ENCODE assay signal across 10 cellular contexts in genomic region chr4:73221734-73222133, GRCh38. TPM values are rescaled to one million over a fixed set of nuclear protein-coding genes. Genes with fewer than 3 reads are reported as not detected.
DNase-seq lines count a peak whose midpoint lies in the region; ATAC-seq and TF ChIP-seq lines count a peak whose summit lies in the region.
"Had no signal": no experiment of that assay in that cellular context is flagged by ENCODE, and none has a peak within 500 bp of the region (broad histone marks: within the 10 kb centered on the region; RNA-seq: fewer than 3 reads in every experiment).

No MANE protein-coding gene starts in this region.

- H3K27me3 ChIP-seq in GM23248 (replicated peaks; ENCODE audit: insufficient read depth): no peaks in the 10 kb centered on the region
- no peaks in the 10 kb centered on the region for H3K27me3 ChIP-seq in mesenchymal stem cell (ENCODE audit: control insufficient read depth in 1 of 2, insufficient read depth in 1 of 2, low read length in 2 of 2)

- H2AK5ac ChIP-seq in mesenchymal stem cell (ENCODE audit: low read length, severe bottlenecking): no peak overlapping the region

- CTCF ChIA-PET in AG04449 (lab: Yijun Ruan, JAX): interaction anchor here (1.0 kb wide), 2 partner anchors 11 to 23 kb away, joined by 3 to 5 read pairs; no protein-coding TSS in a partner anchor

- H3K9me3 Mint-ChIP-seq in activated naive CD8-positive, alpha-beta T cell treated with anti-CD3 and anti-CD28 coated beads, Interleukin-2, amount 50 U/mL, for 24 hours: no peaks in the 10 kb centered on the region

- H3K4me1 ChIP-seq in GM23248 (ENCODE audit: insufficient read depth) (peaks cover 32% of the 10 kb centered on the region), mesenchymal stem cell (ENCODE audit: control insufficient read depth, insufficient read depth, low read depth, low read length) (peaks cover 5% of the 10 kb centered on the region)

- peaks cover 22% of the 10 kb centered on the region for H3K36me3 Mint-ChIP-seq in activated naive CD8-positive, alpha-beta T cell treated with anti-CD3 and anti-CD28 coated beads, Interleukin-2, amount 50 U/mL, for 24 hours (ENCODE audit: low read depth)

- POLR2A ChIA-PET in AG04449 (lab: Yijun Ruan, JAX): no interaction called here

- no peak for ATAC-seq in activated naive CD8-positive, alpha-beta T cell treated with anti-CD3 and anti-CD28 coated beads, Interleukin-2, amount 50 U/mL, for 24 hours
- no peak for ATAC-seq in HG03039 (IDR thresholded peaks at IDR 0.05; ENCODE audit: unreplicated experiment)

- no peaks in the 10 kb centered on the region for H3K27me3 Mint-ChIP-seq in activated naive CD8-positive, alpha-beta T cell treated with anti-CD3 and anti-CD28 coated beads, Interleukin-2, amount 50 U/mL, for 24 hours

- H3F3A ChIP-seq in GM23248 (ENCODE audit: insufficient read depth): peaks cover 24% of the 10 kb centered on the region

- no peaks in the 10 kb centered on the region for H3K36me3 ChIP-seq in GM23248 (ENCODE audit: low read depth)
- peaks cover 3 to 4% of the 10 kb centered on the region in 2 experiments for H3K36me3 ChIP-seq in mesenchymal stem cell (ENCODE audit: control insufficient read depth in 1 of 2, insufficient read depth in 2 of 2, low read depth in 1 of 2, low read length in 2 of 2)

- no peak overlapping the region for H2BK12ac ChIP-seq in mesenchymal stem cell (ENCODE audit: low read length in 2 of 2)

- no peak overlapping the region for H3K23ac ChIP-seq in mesenchymal stem cell (ENCODE audit: low read length in 2 of 2)

- H3K4me2 ChIP-seq in GM23248 (ENCODE audit: unreplicated experiment): peak overlapping the region; percentile 96
- peak overlapping the region; percentile 63 for H3K4me2 ChIP-seq in mesenchymal stem cell (ENCODE audit: low read length, poor library complexity, severe bottlenecking)
- H3K4me2 ChIP-seq: KMS-11 had no signal

- H2BK120ac ChIP-seq in mesenchymal stem cell (ENCODE audit: low read depth, low read length): no peak overlapping the region

- no peak overlapping the region for H2BK15ac ChIP-seq in mesenchymal stem cell (ENCODE audit: low read depth, poor library complexity, severe bottlenecking)

- H2AFZ ChIP-seq in GM23248 (no peak overlapping the region), mesenchymal stem cell (ENCODE audit: low read depth, low read length) (no peak overlapping the region)

- H3K9ac ChIP-seq in GM23248: peak overlapping the region; percentile 88
- peak overlapping the region; percentile 98 for H3K9ac ChIP-seq in mesenchymal stem cell (ENCODE audit: low read length)
- H3K9ac ChIP-seq: KMS-11 had no signal

- DNase-seq in AG04449 (ENCODE audit: low read depth, low spot score): no peak
- peak; percentile 19 for DNase-seq in GM23248
- DNase-seq in activated naive CD8-positive, alpha-beta T cell treated with anti-CD3 and anti-CD28 coated beads, Interleukin-2, amount 50 U/mL, for 24 hours: no peak
- DNase-seq in mesenchymal stem cell: peak; percentile 15
- no peak for DNase-seq in midbrain (lab: John Stamatoyannopoulos, UW)
- DNase-seq in iPS-NIHi7 (ENCODE audit: extremely low spot score): no peak
- DNase-seq in NCI-H1417 treated with DMSO at 0.1 percent for 48 hours (lab: John Stamatoyannopoulos, UW): no peak
- DNase-seq: stimulated activated CD4-positive, alpha-beta T cell treated with anti-CD3 and anti-CD28 coated beads, Interleukin-4, amount 100 ng/mL, for 1 hour had no signal

- H4K20me1 ChIP-seq in GM23248 (ENCODE audit: insufficient read depth): peaks cover 3% of the 10 kb centered on the region; the same call in 1 of the 2 replicates

- no peak for TF ChIP-seq CTCF in AG04449 (IDR thresholded peaks at IDR 0.05; ENCODE audit: insufficient read depth, low read length, missing control alignments)

- WGBS in GM23248 (ENCODE audit: low coverage in 1 of 2, low lambda C conversion rate in 2 of 2, missing lambda C conversion rate in 2 of 2), 2 experiments: 92 to 93% methylated on average over 2 of the region's 2 CpGs
- WGBS in mesenchymal stem cell: no CpG with 5 or more reads among the region's 2 CpGs

- no peak overlapping the region for H3K14ac ChIP-seq in mesenchymal stem cell (ENCODE audit: low read length in 2 of 2)

- peaks cover 100% of the 10 kb centered on the region for H3K79me2 ChIP-seq in GM23248 (ENCODE audit: insufficient read depth)

- no peak overlapping the region for H2BK5ac ChIP-seq in mesenchymal stem cell (ENCODE audit: low read depth, low read length, poor library complexity, severe bottlenecking)

- no peak overlapping the region for H3K4ac ChIP-seq in mesenchymal stem cell (ENCODE audit: low read depth in 1 of 2, low read length in 2 of 2)

- no peaks in the 10 kb centered on the region for H3K9me3 ChIP-seq in GM23248 (ENCODE audit: low read depth)
- H3K9me3 ChIP-seq in mesenchymal stem cell (ENCODE audit: control insufficient read depth, low read length): no peaks in the 10 kb centered on the region

- no peaks in the 10 kb centered on the region for H3K9me2 ChIP-seq in GM23248 (ENCODE audit: insufficient read depth)

- H3K4me3 Mint-ChIP-seq in activated naive CD8-positive, alpha-beta T cell treated with anti-CD3 and anti-CD28 coated beads, Interleukin-2, amount 50 U/mL, for 24 hours: peak overlapping the region; percentile 62

- H4K91ac ChIP-seq in mesenchymal stem cell (ENCODE audit: low read length): no peak overlapping the region

- peaks cover 38% of the 10 kb centered on the region for H3K4me1 Mint-ChIP-seq in activated naive CD8-positive, alpha-beta T cell treated with anti-CD3 and anti-CD28 coated beads, Interleukin-2, amount 50 U/mL, for 24 hours

- no peak overlapping the region for H4K8ac ChIP-seq in mesenchymal stem cell (ENCODE audit: low read length)

- peak overlapping the region; percentile 65 for H3K4me3 ChIP-seq in AG04449 (ENCODE audit: low read depth, low read length)
- H3K4me3 ChIP-seq in GM23248: peak overlapping the region; percentile 91
- H3K4me3 ChIP-seq in mesenchymal stem cell (ENCODE audit: insufficient read depth in 1 of 2, low read depth in 1 of 2, low read length in 2 of 2): peak overlapping the region in 1 of 2 experiments; percentile 87

- in situ Hi-C loops in GM23248 (cut with MboI): no loop called here

- H3K79me1 ChIP-seq in mesenchymal stem cell (replicated peaks; ENCODE audit: low read length, poor library complexity, severe bottlenecking): no peaks in the 10 kb centered on the region

- H3K27ac Mint-ChIP-seq in activated naive CD8-positive, alpha-beta T cell treated with anti-CD3 and anti-CD28 coated beads, Interleukin-2, amount 50 U/mL, for 24 hours: peak overlapping the region; percentile 31

- peak overlapping the region; percentile 89 for H3K27ac ChIP-seq in GM23248
- no peak overlapping the region for H3K27ac ChIP-seq in mesenchymal stem cell (ENCODE audit: low read length, poor library complexity, severe bottlenecking)
- H3K27ac ChIP-seq: KMS-11 had no signal

- H3K18ac ChIP-seq in mesenchymal stem cell (ENCODE audit: low read depth in 1 of 2, low read length in 2 of 2): no peak overlapping the region

RNA-seq across cellular contexts. Expression of gene ANKRD17, which starts 36.9 kb away (rescaled TPM):
- total RNA-seq in GM23248 (2014; rRNA removed; shearing (Covaris generic)): 34.8 and 61.0 TPM in 2 replicates
- polyA plus RNA-seq in GM23248 (2016; fragmentation: Nextera tagmentation; extraction: Ambion mirVana): 22.2 and 22.7 TPM in 2 replicates
- polyA plus RNA-seq in mesenchymal stem cell (2013, experiment 1 of 2): 28.5 TPM
- polyA plus RNA-seq in mesenchymal stem cell (2013, experiment 2 of 2): 27.3 TPM

Comparison
In these comparisons a context has a peak if more than half of its experiments do, and no peak if none do; other contexts are left out.
1. DNase-seq: peak in GM23248 (single experiment) and mesenchymal stem cell (single experiment); none in AG04449 (single experiment), activated naive CD8-positive, alpha-beta T cell treated with anti-CD3 and anti-CD28 coated beads, Interleukin-2, amount 50 U/mL, for 24 hours (single experiment), midbrain (single experiment), iPS-NIHi7 (single experiment) and NCI-H1417 treated with DMSO at 0.1 percent for 48 hours (single experiment).